7 cellular contexts compared by ENCODE assay signal in genomic region chr2:8488001-8488738, GRCh38.
DNase-seq lines count a peak whose midpoint lies in the region; ATAC-seq lines count a peak whose summit lies in the region.

No MANE protein-coding gene starts in this region.

- peak; percentile 74 for ATAC-seq in GM19328 (IDR thresholded peaks at IDR 0.05; ENCODE audit: unreplicated experiment)
- peak; percentile 82 for ATAC-seq in HG03159 (IDR thresholded peaks at IDR 0.05; ENCODE audit: unreplicated experiment)

- H3K27ac ChIP-seq in layer of hippocampus (ENCODE audit: low read depth, low read length) = peak overlapping the region; percentile 55

- DNase-seq in activated T-cell treated with anti-CD3 and anti-CD28 coated beads for 1 hour (ENCODE audit: low read depth) (peak; percentile 25), D341Med (ENCODE audit: low spot score) (no peak), T1000 (lab: John Stamatoyannopoulos, UW) (no peak)
- peak; percentile 24 for DNase-seq in stimulated activated CD8-positive, alpha-beta memory T cell treated with anti-CD3 and anti-CD28 coated beads, Interleukin-7, amount 100 ng/mL, for 24 hours (ENCODE audit: low read depth)

- peaks cover 4% of the 10 kb centered on the region for H3K27me3 ChIP-seq in layer of hippocampus (ENCODE audit: control insufficient read depth, insufficient read depth, low read length)

Comparison
In these comparisons a context has a peak if more than half of its experiments do, and no peak if none do; other contexts are left out.
1. DNase-seq: peak in activated T-cell treated with anti-CD3 and anti-CD28 coated beads for 1 hour (single experiment) and stimulated activated CD8-positive, alpha-beta memory T cell treated with anti-CD3 and anti-CD28 coated beads, Interleukin-7, amount 100 ng/mL, for 24 hours (single experiment); none in D341Med (single experiment) and T1000 (single experiment).